In genomic region chr20:41087777-41088176, GRCh38 we compare ENCODE assay signal across 11 cellular contexts.
"Had no signal": no experiment of that assay in that cellular context is flagged by ENCODE, and none has a peak within 500 bp of the region (broad histone marks: within the 10 kb centered on the region; RNA-seq: fewer than 3 reads in every experiment).

No MANE protein-coding gene starts in this region.

- H3K9me3 Mint-ChIP-seq: activated naive CD8-positive, alpha-beta T cell treated with anti-CD3 and anti-CD28 coated beads, Interleukin-2, amount 50 U/mL, for 24 hours; naive thymus-derived CD8-positive, alpha-beta T cell; stimulated activated effector memory CD8-positive, alpha-beta T cell treated with anti-CD3 and anti-CD28 coated beads, Interleukin-12 subunit alpha, Interleukin-12 subunit beta, amount 100 ng/mL, for 72 hours had no signal

- DNase-seq: activated CD4-positive, alpha-beta T cell treated with anti-CD3 and anti-CD28 coated beads for 1 hour; activated CD4-positive, alpha-beta T cell treated with anti-CD3 and anti-CD28 coated beads, Interleukin-2, amount 50 U/mL, for 48 hours; activated CD8-positive, alpha-beta memory T cell treated with anti-CD3 and anti-CD28 coated beads, Interleukin-2, amount 10 ng/mL, durations not matched to agents 7 days and 5 days; activated naive CD8-positive, alpha-beta T cell treated with anti-CD3 and anti-CD28 coated beads, Interleukin-2, amount 50 U/mL, for 24 hours; dorsolateral prefrontal cortex; naive thymus-derived CD8-positive, alpha-beta T cell; right cardiac atrium; small intestine had no signal

- H3K27me3 ChIP-seq: dorsolateral prefrontal cortex, esophagus muscularis mucosa had no signal

- H3K27ac ChIP-seq: dorsolateral prefrontal cortex, esophagus muscularis mucosa had no signal

- H3K27me3 Mint-ChIP-seq: activated CD8-positive, alpha-beta memory T cell treated with anti-CD3 and anti-CD28 coated beads, Interleukin-2, amount 10 ng/mL, durations not matched to agents 7 days and 5 days; activated naive CD8-positive, alpha-beta T cell treated with anti-CD3 and anti-CD28 coated beads, Interleukin-2, amount 50 U/mL, for 24 hours; naive thymus-derived CD8-positive, alpha-beta T cell had no signal

- H3K4me1 ChIP-seq: esophagus muscularis mucosa had no signal

- H3K4me3 Mint-ChIP-seq: activated CD8-positive, alpha-beta memory T cell treated with anti-CD3 and anti-CD28 coated beads, Interleukin-2, amount 10 ng/mL, durations not matched to agents 7 days and 5 days; activated naive CD8-positive, alpha-beta T cell treated with anti-CD3 and anti-CD28 coated beads, Interleukin-2, amount 50 U/mL, for 24 hours; stimulated activated effector memory CD8-positive, alpha-beta T cell treated with anti-CD3 and anti-CD28 coated beads, Interleukin-12 subunit alpha, Interleukin-12 subunit beta, amount 100 ng/mL, for 72 hours had no signal

- H3K4me3 ChIP-seq: dorsolateral prefrontal cortex, esophagus muscularis mucosa had no signal

- H3K9me3 ChIP-seq: esophagus muscularis mucosa had no signal

- ATAC-seq: activated CD8-positive, alpha-beta memory T cell treated with anti-CD3 and anti-CD28 coated beads, Interleukin-2, amount 10 ng/mL, durations not matched to agents 7 days and 5 days; activated naive CD8-positive, alpha-beta T cell treated with anti-CD3 and anti-CD28 coated beads, Interleukin-2, amount 50 U/mL, for 24 hours; left lobe of liver; right cardiac atrium; stimulated activated effector memory CD8-positive, alpha-beta T cell treated with anti-CD3 and anti-CD28 coated beads, Interleukin-12 subunit alpha, Interleukin-12 subunit beta, amount 100 ng/mL, for 72 hours had no signal
